2 cellular contexts compared by ENCODE assay signal in the genomic region with DNA sequence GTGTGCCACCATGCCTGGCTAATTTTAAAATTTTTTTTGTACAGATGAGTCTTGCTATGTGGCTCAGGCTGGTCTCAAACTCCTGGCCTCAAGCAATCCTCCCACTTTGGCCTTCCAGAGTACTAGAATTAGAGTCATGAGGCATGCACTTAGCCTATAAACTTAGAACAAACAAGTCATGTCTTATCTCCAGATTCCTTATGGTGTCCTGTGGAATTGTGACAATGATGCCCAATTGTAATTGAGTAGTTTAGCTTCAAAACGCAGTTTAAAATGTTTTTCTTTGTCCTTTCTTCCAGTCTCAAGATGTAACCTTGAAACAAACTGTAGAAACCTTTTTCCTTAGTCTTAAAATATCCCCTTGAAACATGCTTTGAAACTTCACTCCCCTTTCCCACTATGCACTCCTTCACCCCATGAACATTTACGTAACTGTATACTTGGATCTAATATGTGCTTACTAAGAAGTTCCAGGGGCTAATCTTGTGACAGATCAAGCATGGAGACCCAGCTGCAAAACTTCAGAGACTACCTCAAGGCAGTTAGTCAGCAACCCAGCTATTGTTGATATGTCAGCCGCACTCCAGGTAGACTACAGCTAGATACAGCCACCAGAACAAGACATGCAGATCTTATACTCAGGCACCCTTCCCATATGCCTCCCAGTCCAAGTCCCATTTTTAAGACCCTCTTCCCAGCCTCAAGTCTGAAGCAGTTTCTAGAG.
TF ChIP-seq lines count a peak whose summit lies in the region.

No MANE protein-coding gene starts in this region.

TF ChIP-seq in GM23338, 12 proteins besides CTCF, POLR2A, EP300 and RAD21 (continued from another document):
- TF ChIP-seq ZNF331 (CRISPR knock-in tag; IDR thresholded peaks at IDR 0.05; ENCODE audit: low read depth) (no peak), POLR2AphosphoS5 (IDR thresholded peaks at IDR 0.05; ENCODE audit: low read depth) (no peak)

TF ChIP-seq in K562, 482 proteins besides CTCF, POLR2A, EP300 and RAD21 (continued from another document and continues in another):
- TF ChIP-seq, protein P1, sequence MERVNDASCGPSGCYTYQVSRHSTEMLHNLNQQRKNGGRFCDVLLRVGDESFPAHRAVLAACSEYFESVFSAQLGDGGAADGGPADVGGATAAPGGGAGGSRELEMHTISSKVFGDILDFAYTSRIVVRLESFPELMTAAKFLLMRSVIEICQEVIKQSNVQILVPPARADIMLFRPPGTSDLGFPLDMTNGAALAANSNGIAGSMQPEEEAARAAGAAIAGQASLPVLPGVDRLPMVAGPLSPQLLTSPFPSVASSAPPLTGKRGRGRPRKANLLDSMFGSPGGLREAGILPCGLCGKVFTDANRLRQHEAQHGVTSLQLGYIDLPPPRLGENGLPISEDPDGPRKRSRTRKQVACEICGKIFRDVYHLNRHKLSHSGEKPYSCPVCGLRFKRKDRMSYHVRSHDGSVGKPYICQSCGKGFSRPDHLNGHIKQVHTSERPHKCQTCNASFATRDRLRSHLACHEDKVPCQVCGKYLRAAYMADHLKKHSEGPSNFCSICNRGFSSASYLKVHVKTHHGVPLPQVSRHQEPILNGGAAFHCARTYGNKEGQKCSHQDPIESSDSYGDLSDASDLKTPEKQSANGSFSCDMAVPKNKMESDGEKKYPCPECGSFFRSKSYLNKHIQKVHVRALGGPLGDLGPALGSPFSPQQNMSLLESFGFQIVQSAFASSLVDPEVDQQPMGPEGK (CRISPR knock-in tag; IDR thresholded peaks at IDR 0.05; ENCODE audit: borderline replicate concordance) = no peak
- no peak for TF ChIP-seq MIER1 (IDR thresholded peaks at IDR 0.05; ENCODE audit: low read depth)
- TF ChIP-seq FOSL1 (tag; conservative IDR thresholded peaks at IDR 0.05) = peak; percentile 67; the same call in 1 of the 2 replicates
- TF ChIP-seq SAFB2 (IDR thresholded peaks at IDR 0.05; ENCODE audit: borderline replicate concordance, low read depth, low read length, severe bottlenecking) = no peak
- TF ChIP-seq FUS (optimal IDR thresholded peaks at IDR 0.05; ENCODE audit: low read depth, low read length) = no peak
- no peak for TF ChIP-seq PTRF (tag; IDR thresholded peaks at IDR 0.05)
- no peak for TF ChIP-seq SRSF7 (optimal IDR thresholded peaks at IDR 0.05; ENCODE audit: low read depth, low read length)
- TF ChIP-seq, protein P2, sequence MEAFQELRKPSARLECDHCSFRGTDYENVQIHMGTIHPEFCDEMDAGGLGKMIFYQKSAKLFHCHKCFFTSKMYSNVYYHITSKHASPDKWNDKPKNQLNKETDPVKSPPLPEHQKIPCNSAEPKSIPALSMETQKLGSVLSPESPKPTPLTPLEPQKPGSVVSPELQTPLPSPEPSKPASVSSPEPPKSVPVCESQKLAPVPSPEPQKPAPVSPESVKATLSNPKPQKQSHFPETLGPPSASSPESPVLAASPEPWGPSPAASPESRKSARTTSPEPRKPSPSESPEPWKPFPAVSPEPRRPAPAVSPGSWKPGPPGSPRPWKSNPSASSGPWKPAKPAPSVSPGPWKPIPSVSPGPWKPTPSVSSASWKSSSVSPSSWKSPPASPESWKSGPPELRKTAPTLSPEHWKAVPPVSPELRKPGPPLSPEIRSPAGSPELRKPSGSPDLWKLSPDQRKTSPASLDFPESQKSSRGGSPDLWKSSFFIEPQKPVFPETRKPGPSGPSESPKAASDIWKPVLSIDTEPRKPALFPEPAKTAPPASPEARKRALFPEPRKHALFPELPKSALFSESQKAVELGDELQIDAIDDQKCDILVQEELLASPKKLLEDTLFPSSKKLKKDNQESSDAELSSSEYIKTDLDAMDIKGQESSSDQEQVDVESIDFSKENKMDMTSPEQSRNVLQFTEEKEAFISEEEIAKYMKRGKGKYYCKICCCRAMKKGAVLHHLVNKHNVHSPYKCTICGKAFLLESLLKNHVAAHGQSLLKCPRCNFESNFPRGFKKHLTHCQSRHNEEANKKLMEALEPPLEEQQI (IDR thresholded peaks at IDR 0.05) = 0 out of 2 replicates have a peak, but pooled peaks have one; percentile 19
- TF ChIP-seq, protein P3, sequence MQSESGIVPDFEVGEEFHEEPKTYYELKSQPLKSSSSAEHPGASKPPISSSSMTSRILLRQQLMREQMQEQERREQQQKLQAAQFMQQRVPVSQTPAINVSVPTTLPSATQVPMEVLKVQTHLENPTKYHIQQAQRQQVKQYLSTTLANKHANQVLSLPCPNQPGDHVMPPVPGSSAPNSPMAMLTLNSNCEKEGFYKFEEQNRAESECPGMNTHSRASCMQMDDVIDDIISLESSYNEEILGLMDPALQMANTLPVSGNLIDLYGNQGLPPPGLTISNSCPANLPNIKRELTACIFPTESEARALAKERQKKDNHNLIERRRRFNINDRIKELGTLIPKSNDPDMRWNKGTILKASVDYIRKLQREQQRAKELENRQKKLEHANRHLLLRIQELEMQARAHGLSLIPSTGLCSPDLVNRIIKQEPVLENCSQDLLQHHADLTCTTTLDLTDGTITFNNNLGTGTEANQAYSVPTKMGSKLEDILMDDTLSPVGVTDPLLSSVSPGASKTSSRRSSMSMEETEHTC (IDR thresholded peaks at IDR 0.05) = no peak
- no peak for TF ChIP-seq NFE2L1 (tag; IDR thresholded peaks at IDR 0.05; ENCODE audit: borderline replicate concordance, low read depth)
- no peak for TF ChIP-seq CCAR2 (IDR thresholded peaks at IDR 0.05; ENCODE audit: low read depth, low read length)
- no peak for TF ChIP-seq RHOXF2B (CRISPR knock-in tag; conservative IDR thresholded peaks at IDR 0.05)
- TF ChIP-seq RBM15 (IDR thresholded peaks at IDR 0.05; ENCODE audit: insufficient read depth, low read length) = no peak
- TF ChIP-seq HDAC1 (IDR thresholded peaks at IDR 0.05) = 0 out of 4 replicates have a peak, but pooled peaks of 1 of the 2 experiments have one; percentile 17
- TF ChIP-seq, protein P4, sequence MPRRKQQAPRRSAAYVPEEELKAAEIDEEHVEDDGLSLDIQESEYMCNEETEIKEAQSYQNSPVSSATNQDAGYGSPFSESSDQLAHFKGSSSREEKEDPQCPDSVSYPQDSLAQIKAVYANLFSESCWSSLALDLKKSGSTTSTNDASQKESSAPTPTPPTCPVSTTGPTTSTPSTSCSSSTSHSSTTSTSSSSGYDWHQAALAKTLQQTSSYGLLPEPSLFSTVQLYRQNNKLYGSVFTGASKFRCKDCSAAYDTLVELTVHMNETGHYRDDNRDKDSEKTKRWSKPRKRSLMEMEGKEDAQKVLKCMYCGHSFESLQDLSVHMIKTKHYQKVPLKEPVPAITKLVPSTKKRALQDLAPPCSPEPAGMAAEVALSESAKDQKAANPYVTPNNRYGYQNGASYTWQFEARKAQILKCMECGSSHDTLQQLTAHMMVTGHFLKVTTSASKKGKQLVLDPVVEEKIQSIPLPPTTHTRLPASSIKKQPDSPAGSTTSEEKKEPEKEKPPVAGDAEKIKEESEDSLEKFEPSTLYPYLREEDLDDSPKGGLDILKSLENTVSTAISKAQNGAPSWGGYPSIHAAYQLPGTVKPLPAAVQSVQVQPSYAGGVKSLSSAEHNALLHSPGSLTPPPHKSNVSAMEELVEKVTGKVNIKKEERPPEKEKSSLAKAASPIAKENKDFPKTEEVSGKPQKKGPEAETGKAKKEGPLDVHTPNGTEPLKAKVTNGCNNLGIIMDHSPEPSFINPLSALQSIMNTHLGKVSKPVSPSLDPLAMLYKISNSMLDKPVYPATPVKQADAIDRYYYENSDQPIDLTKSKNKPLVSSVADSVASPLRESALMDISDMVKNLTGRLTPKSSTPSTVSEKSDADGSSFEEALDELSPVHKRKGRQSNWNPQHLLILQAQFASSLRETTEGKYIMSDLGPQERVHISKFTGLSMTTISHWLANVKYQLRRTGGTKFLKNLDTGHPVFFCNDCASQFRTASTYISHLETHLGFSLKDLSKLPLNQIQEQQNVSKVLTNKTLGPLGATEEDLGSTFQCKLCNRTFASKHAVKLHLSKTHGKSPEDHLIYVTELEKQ (CRISPR knock-in tag; IDR thresholded peaks at IDR 0.05) = no peak
- TF ChIP-seq ZBTB1 (CRISPR knock-in tag; IDR thresholded peaks at IDR 0.05; ENCODE audit: borderline replicate concordance, low read depth) = 0 out of 2 replicates have a peak, but pooled peaks have one; percentile 50
- TF ChIP-seq, protein P5, sequence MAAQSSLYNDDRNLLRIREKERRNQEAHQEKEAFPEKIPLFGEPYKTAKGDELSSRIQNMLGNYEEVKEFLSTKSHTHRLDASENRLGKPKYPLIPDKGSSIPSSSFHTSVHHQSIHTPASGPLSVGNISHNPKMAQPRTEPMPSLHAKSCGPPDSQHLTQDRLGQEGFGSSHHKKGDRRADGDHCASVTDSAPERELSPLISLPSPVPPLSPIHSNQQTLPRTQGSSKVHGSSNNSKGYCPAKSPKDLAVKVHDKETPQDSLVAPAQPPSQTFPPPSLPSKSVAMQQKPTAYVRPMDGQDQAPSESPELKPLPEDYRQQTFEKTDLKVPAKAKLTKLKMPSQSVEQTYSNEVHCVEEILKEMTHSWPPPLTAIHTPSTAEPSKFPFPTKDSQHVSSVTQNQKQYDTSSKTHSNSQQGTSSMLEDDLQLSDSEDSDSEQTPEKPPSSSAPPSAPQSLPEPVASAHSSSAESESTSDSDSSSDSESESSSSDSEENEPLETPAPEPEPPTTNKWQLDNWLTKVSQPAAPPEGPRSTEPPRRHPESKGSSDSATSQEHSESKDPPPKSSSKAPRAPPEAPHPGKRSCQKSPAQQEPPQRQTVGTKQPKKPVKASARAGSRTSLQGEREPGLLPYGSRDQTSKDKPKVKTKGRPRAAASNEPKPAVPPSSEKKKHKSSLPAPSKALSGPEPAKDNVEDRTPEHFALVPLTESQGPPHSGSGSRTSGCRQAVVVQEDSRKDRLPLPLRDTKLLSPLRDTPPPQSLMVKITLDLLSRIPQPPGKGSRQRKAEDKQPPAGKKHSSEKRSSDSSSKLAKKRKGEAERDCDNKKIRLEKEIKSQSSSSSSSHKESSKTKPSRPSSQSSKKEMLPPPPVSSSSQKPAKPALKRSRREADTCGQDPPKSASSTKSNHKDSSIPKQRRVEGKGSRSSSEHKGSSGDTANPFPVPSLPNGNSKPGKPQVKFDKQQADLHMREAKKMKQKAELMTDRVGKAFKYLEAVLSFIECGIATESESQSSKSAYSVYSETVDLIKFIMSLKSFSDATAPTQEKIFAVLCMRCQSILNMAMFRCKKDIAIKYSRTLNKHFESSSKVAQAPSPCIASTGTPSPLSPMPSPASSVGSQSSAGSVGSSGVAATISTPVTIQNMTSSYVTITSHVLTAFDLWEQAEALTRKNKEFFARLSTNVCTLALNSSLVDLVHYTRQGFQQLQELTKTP (IDR thresholded peaks at IDR 0.05; ENCODE audit: low read depth in 1 of 2, partially characterized antibody in 2 of 2) = peak in 1 of 2 experiments; percentile 12
- TF ChIP-seq CBFB (CRISPR knock-in tag; IDR thresholded peaks at IDR 0.05) = no peak
- peak; percentile 74 for TF ChIP-seq WHSC1 (IDR thresholded peaks at IDR 0.05; ENCODE audit: low read length)
- TF ChIP-seq TRIM28 (IDR thresholded peaks at IDR 0.05) = no peak
- 0 out of 2 replicates have a peak, but pooled peaks have one; percentile 30 for TF ChIP-seq ZNF316 (IDR thresholded peaks at IDR 0.05)
- TF ChIP-seq MYNN (IDR thresholded peaks at IDR 0.05) = no peak
- no peak for TF ChIP-seq MYNN (CRISPR knock-in tag; IDR thresholded peaks at IDR 0.05)
- TF ChIP-seq STAT5B (CRISPR knock-in tag; IDR thresholded peaks at IDR 0.05) = no peak
- TF ChIP-seq MTA1 (IDR thresholded peaks at IDR 0.05; ENCODE audit: borderline replicate concordance) = no peak
- peak; percentile 68; the same call in 1 of the 2 replicates for TF ChIP-seq DPF2 (IDR thresholded peaks at IDR 0.05)
- TF ChIP-seq, protein P6, sequence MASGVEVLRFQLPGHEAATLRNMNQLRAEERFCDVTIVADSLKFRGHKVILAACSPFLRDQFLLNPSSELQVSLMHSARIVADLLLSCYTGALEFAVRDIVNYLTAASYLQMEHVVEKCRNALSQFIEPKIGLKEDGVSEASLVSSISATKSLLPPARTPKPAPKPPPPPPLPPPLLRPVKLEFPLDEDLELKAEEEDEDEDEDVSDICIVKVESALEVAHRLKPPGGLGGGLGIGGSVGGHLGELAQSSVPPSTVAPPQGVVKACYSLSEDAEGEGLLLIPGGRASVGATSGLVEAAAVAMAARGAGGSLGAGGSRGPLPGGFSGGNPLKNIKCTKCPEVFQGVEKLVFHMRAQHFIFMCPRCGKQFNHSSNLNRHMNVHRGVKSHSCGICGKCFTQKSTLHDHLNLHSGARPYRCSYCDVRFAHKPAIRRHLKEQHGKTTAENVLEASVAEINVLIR (CRISPR knock-in tag; IDR thresholded peaks at IDR 0.05) = no peak
- no peak for TF ChIP-seq ZNF785 (CRISPR knock-in tag; IDR thresholded peaks at IDR 0.05)
- TF ChIP-seq, protein P7, sequence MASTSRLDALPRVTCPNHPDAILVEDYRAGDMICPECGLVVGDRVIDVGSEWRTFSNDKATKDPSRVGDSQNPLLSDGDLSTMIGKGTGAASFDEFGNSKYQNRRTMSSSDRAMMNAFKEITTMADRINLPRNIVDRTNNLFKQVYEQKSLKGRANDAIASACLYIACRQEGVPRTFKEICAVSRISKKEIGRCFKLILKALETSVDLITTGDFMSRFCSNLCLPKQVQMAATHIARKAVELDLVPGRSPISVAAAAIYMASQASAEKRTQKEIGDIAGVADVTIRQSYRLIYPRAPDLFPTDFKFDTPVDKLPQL (IDR thresholded peaks at IDR 0.05; ENCODE audit: extremely low read depth, insufficient read length) = no peak
- TF ChIP-seq ADNP (tag; IDR thresholded peaks at IDR 0.05) = 0 out of 2 replicates have a peak, but pooled peaks have one; percentile 34
- 0 out of 2 replicates have a peak, but pooled peaks have one; percentile 17 for TF ChIP-seq MEF2D (tag; conservative IDR thresholded peaks at IDR 0.05; ENCODE audit: low read depth)
- TF ChIP-seq, protein P8, sequence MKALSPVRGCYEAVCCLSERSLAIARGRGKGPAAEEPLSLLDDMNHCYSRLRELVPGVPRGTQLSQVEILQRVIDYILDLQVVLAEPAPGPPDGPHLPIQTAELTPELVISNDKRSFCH (CRISPR knock-in tag; IDR thresholded peaks at IDR 0.05) = no peak
- TF ChIP-seq, protein P8 (tag; IDR thresholded peaks at IDR 0.05) = peak; percentile 61; the same call in 1 of the 2 replicates
- TF ChIP-seq BHLHE40 (IDR thresholded peaks at IDR 0.05; ENCODE audit: low read length) = no peak
- TF ChIP-seq SOX6 (IDR thresholded peaks at IDR 0.05) = peak; percentile 74
- TF ChIP-seq ZKSCAN8 (CRISPR knock-in tag; IDR thresholded peaks at IDR 0.05) = no peak; the same call in 1 of the 2 replicates
- TF ChIP-seq, protein P9, sequence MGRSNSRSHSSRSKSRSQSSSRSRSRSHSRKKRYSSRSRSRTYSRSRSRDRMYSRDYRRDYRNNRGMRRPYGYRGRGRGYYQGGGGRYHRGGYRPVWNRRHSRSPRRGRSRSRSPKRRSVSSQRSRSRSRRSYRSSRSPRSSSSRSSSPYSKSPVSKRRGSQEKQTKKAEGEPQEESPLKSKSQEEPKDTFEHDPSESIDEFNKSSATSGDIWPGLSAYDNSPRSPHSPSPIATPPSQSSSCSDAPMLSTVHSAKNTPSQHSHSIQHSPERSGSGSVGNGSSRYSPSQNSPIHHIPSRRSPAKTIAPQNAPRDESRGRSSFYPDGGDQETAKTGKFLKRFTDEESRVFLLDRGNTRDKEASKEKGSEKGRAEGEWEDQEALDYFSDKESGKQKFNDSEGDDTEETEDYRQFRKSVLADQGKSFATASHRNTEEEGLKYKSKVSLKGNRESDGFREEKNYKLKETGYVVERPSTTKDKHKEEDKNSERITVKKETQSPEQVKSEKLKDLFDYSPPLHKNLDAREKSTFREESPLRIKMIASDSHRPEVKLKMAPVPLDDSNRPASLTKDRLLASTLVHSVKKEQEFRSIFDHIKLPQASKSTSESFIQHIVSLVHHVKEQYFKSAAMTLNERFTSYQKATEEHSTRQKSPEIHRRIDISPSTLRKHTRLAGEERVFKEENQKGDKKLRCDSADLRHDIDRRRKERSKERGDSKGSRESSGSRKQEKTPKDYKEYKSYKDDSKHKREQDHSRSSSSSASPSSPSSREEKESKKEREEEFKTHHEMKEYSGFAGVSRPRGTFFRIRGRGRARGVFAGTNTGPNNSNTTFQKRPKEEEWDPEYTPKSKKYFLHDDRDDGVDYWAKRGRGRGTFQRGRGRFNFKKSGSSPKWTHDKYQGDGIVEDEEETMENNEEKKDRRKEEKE (IDR thresholded peaks at IDR 0.05; ENCODE audit: borderline replicate concordance in 1 of 2, control insufficient read depth in 1 of 2, low read depth in 2 of 2, low read length in 1 of 2) = no peak
